9 cellular contexts compared by ENCODE assay signal in the genomic region with DNA sequence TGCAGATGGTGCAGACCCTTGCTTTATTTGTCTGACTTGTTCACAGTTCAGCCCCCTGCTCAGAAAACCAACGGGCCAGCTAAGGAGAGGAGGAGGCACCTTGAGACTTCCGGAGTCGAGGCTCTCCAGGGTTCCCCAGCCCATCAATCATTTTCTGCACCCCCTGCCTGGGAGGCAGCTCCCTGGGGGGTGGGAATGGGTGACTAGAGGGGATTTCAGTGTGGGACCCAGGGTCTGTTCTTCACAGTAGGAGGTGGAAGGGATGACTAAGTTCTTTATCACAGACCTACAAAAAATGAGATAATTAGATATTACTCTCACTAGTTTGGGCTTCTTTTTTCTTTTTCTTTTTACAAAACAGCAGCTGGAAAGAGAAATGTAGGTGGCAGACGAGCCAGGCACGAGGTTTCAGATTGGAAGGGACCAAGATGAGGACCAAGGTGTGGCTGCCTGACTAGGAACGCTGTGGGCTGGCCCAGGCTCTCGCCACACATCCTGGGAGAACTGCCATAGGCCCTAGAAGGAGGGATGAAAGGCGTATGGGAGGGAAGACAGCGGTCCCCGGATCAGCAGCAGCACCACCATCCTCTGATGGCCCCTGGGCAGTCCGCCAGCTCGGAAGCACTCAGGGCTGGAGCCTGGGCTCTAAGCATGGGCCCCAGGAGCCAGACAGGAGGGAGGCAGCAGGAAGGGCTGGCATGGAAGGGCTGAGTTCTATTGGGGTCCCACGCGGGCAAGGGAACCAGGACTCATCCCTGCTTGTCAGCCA. TPM values are rescaled to one million over a fixed set of nuclear protein-coding genes. Genes with fewer than 3 reads are reported as not detected.
DNase-seq lines count a peak whose midpoint lies in the region; ATAC-seq and TF ChIP-seq lines count a peak whose summit lies in the region.
"Had no signal": no experiment of that assay in that cellular context is flagged by ENCODE, and none has a peak within 500 bp of the region (broad histone marks: within the 10 kb centered on the region; RNA-seq: fewer than 3 reads in every experiment).

No MANE protein-coding gene starts in this region.

- no peaks in the 10 kb centered on the region for H3K36me3 ChIP-seq in GM23248 (ENCODE audit: low read depth)
- H3K36me3 ChIP-seq in gastrocnemius medialis: peaks cover 0 to under 1% of the 10 kb centered on the region in 2 donors
- peaks cover 14% of the 10 kb centered on the region for H3K36me3 ChIP-seq in effector memory CD4-positive, alpha-beta T cell (ENCODE audit: control insufficient read depth, insufficient read depth, low read length)
- peaks cover 5% of the 10 kb centered on the region for H3K36me3 ChIP-seq in H7 (replicated peaks; ENCODE audit: control insufficient read depth, insufficient read depth, low read length)

- H3K79me2 ChIP-seq in GM23248 (ENCODE audit: insufficient read depth): peaks cover 28% of the 10 kb centered on the region

- 75 to 78% methylated on average over 12 to 14 of the region's 14 CpGs for WGBS in GM23248 (ENCODE audit: low coverage in 1 of 2, low lambda C conversion rate in 2 of 2, missing lambda C conversion rate in 2 of 2), 2 experiments

- H3K4me3 ChIP-seq in GM23248 (no peak overlapping the region), fibroblast of mammary gland (ENCODE audit: control insufficient read depth, low read depth, low read length) (no peak overlapping the region), gastrocnemius medialis (no peak overlapping the region), H7 (ENCODE audit: insufficient read depth, low read depth, low read length) (no peak overlapping the region)
- H3K4me3 ChIP-seq in effector memory CD4-positive, alpha-beta T cell (ENCODE audit: insufficient read depth, low read depth, low read length, poor library complexity, severe bottlenecking): no peak overlapping the region
- H3K4me3 ChIP-seq: right lobe of liver had no signal

- H3K4me1 ChIP-seq in GM23248 (ENCODE audit: insufficient read depth) (peaks cover 55% of the 10 kb centered on the region), gastrocnemius medialis (peaks cover 73% of the 10 kb centered on the region in 2 donors)
- H3K4me1 ChIP-seq in effector memory CD4-positive, alpha-beta T cell (ENCODE audit: control insufficient read depth, insufficient read depth, low read length, poor library complexity, severe bottlenecking): peaks cover 8% of the 10 kb centered on the region

- no peaks in the 10 kb centered on the region for H3K9me2 ChIP-seq in GM23248 (ENCODE audit: insufficient read depth)

- H3K27me3 ChIP-seq in GM23248 (replicated peaks; ENCODE audit: insufficient read depth): no peaks in the 10 kb centered on the region
- no peaks in the 10 kb centered on the region for H3K27me3 ChIP-seq in gastrocnemius medialis
- no peaks in the 10 kb centered on the region for H3K27me3 ChIP-seq in effector memory CD4-positive, alpha-beta T cell (replicated peaks; ENCODE audit: control insufficient read depth, insufficient read depth, low read length, poor library complexity, severe bottlenecking)
- H3K27me3 ChIP-seq in H7 (ENCODE audit: control insufficient read depth, insufficient read depth, low read length): no peaks in the 10 kb centered on the region
- H3K27me3 ChIP-seq: right lobe of liver had no signal

- H4K20me1 ChIP-seq in GM23248 (ENCODE audit: insufficient read depth): no peaks in the 10 kb centered on the region

- peak; percentile 50 for DNase-seq in GM23248
- DNase-seq in fibroblast of mammary gland (ENCODE audit: low read depth): peak; percentile 78
- DNase-seq in gastrocnemius medialis: peak in 1 of 2 donors; percentile 44
- no peak for DNase-seq in effector memory CD4-positive, alpha-beta T cell
- no peak for DNase-seq in H7
- no peak for DNase-seq in stimulated activated CD4-positive, alpha-beta T cell treated with anti-CD3 and anti-CD28 coated beads, Interleukin-2, amount 100 ng/mL, for 48 hours

- no peak for TF ChIP-seq CTCF in fibroblast of mammary gland (conservative IDR thresholded peaks at IDR 0.05; ENCODE audit: control insufficient read depth, insufficient read depth, low read depth, low read length)
- no peak for TF ChIP-seq CTCF in gastrocnemius medialis (IDR thresholded peaks at IDR 0.05 in 4 of 5, conservative IDR thresholded peaks at IDR 0.05 in 1 of 5)

- peaks cover 38% of the 10 kb centered on the region for H3F3A ChIP-seq in GM23248 (ENCODE audit: insufficient read depth)

- in situ Hi-C loops in GM23248 (cut with MboI): loop anchor here (10.0 kb wide), 1 partner anchor 162 kb away; no protein-coding TSS in a partner anchor
- in situ Hi-C loops in gastrocnemius medialis (cut with MboI; ENCODE audit: low sequenced_read_pairs in 4 of 4): no loop called here

- ATAC-seq in SK-N-SH treated with all-trans-retinoic acid at 6 μM for 48 hours (peak; percentile 65), gastrocnemius medialis (no peak), HG03159 (IDR thresholded peaks at IDR 0.05; ENCODE audit: unreplicated experiment) (no peak)
- ATAC-seq: right lobe of liver had no signal

- H3K9me3 ChIP-seq in GM23248 (ENCODE audit: low read depth): no peaks in the 10 kb centered on the region
- no peaks in the 10 kb centered on the region for H3K9me3 ChIP-seq in gastrocnemius medialis
- H3K9me3 ChIP-seq in effector memory CD4-positive, alpha-beta T cell (ENCODE audit: control insufficient read depth, low read length): no peaks in the 10 kb centered on the region
- H3K9me3 ChIP-seq: right lobe of liver had no signal

- no peak for TF ChIP-seq POLR2A in gastrocnemius medialis (IDR thresholded peaks at IDR 0.05)

- no peak overlapping the region for H2AFZ ChIP-seq in GM23248

- intact Hi-C loops in gastrocnemius medialis (cut with DNase I; ENCODE audit: low total_unique reads): loop anchor here (5.0 to 10.0 kb wide), 4 partner anchors 150 to 1152 kb away; a partner anchor contains a TSS

- peak overlapping the region; percentile 73 for H3K4me2 ChIP-seq in GM23248 (ENCODE audit: unreplicated experiment)

- peak overlapping the region; percentile 44 for H3K9ac ChIP-seq in GM23248

- H3K27ac ChIP-seq in GM23248: peak overlapping the region; percentile 59
- H3K27ac ChIP-seq in gastrocnemius medialis: peak overlapping the region; percentile 91 to 98 (median 94)
- no peak overlapping the region for H3K27ac ChIP-seq in effector memory CD4-positive, alpha-beta T cell (ENCODE audit: insufficient read depth, low read length, poor library complexity, severe bottlenecking)

TF ChIP-seq in SK-N-SH treated with all-trans-retinoic acid at 6 μM for 48 hours, 23 proteins besides CTCF, POLR2A, EP300 and RAD21:
- TF ChIP-seq ESRRG (CRISPR knock-in tag; IDR thresholded peaks at IDR 0.05): no peak
- TF ChIP-seq, protein P1, sequence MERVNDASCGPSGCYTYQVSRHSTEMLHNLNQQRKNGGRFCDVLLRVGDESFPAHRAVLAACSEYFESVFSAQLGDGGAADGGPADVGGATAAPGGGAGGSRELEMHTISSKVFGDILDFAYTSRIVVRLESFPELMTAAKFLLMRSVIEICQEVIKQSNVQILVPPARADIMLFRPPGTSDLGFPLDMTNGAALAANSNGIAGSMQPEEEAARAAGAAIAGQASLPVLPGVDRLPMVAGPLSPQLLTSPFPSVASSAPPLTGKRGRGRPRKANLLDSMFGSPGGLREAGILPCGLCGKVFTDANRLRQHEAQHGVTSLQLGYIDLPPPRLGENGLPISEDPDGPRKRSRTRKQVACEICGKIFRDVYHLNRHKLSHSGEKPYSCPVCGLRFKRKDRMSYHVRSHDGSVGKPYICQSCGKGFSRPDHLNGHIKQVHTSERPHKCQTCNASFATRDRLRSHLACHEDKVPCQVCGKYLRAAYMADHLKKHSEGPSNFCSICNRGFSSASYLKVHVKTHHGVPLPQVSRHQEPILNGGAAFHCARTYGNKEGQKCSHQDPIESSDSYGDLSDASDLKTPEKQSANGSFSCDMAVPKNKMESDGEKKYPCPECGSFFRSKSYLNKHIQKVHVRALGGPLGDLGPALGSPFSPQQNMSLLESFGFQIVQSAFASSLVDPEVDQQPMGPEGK (CRISPR knock-in tag; IDR thresholded peaks at IDR 0.05; ENCODE audit: borderline replicate concordance): peak; percentile 59; the same call in 1 of the 2 replicates
- no peak for TF ChIP-seq CSDC2 (CRISPR knock-in tag; IDR thresholded peaks at IDR 0.05)
- TF ChIP-seq ZFP30 (CRISPR knock-in tag; IDR thresholded peaks at IDR 0.05): no peak
- no peak for TF ChIP-seq PPARA (CRISPR knock-in tag; IDR thresholded peaks at IDR 0.05; ENCODE audit: borderline replicate concordance)
- no peak for TF ChIP-seq RARB (CRISPR knock-in tag; IDR thresholded peaks at IDR 0.05)
- no peak for TF ChIP-seq ZNF565 (CRISPR knock-in tag; conservative IDR thresholded peaks at IDR 0.05; ENCODE audit: low read depth)
- no peak for TF ChIP-seq TCF4 (CRISPR knock-in tag; IDR thresholded peaks at IDR 0.05; ENCODE audit: borderline replicate concordance)

RNA-seq across cellular contexts. Expression of a gene that starts 14.2 kb away (rescaled TPM):
- 24.0 and 33.1 TPM in 2 replicates for total RNA-seq in GM23248 (2014; rRNA removed; shearing (Covaris generic))
- polyA plus RNA-seq in GM23248 (2016; fragmentation: Nextera tagmentation; extraction: Ambion mirVana): 104 and 109 TPM in 2 replicates
- total RNA-seq in gastrocnemius medialis: 100 to 1,000 TPM in 1 of 4 donors, 10 to 100 TPM in 3; 64.9 to 122 (median 86.0) TPM
- total RNA-seq in H7 (2014; rRNA removed; shearing (Covaris generic)): 22.4 and 29.8 TPM in 2 replicates

RNA-seq across cellular contexts. Expression of a gene that starts 39.6 kb away (rescaled TPM):
- total RNA-seq in GM23248 (2014; rRNA removed; shearing (Covaris generic)): 4.2 and 4.4 TPM in 2 replicates
- polyA plus RNA-seq in GM23248 (2016; fragmentation: Nextera tagmentation; extraction: Ambion mirVana): 5.0 and 6.5 TPM in 2 replicates
- 10 to 100 TPM in 1 of 4 donors, 1 to 10 TPM in 3; 2.6 to 13.6 (median 5.1) TPM for total RNA-seq in gastrocnemius medialis
- total RNA-seq in H7 (2014; rRNA removed; shearing (Covaris generic)): 12.5 and 18.3 TPM in 2 replicates

Comparison
In these comparisons a context has a peak if more than half of its experiments do, and no peak if none do; other contexts are left out.
1. DNase-seq: peak in GM23248 (single experiment) and fibroblast of mammary gland (single experiment); none in effector memory CD4-positive, alpha-beta T cell (0 of 3), H7 (single experiment) and stimulated activated CD4-positive, alpha-beta T cell treated with anti-CD3 and anti-CD28 coated beads, Interleukin-2, amount 100 ng/mL, for 48 hours (0 of 2).